8 cellular contexts compared by ENCODE assay signal in genomic region chr6:166512567-166512966, GRCh38.
DNase-seq lines count a peak whose midpoint lies in the region; ATAC-seq and TF ChIP-seq lines count a peak whose summit lies in the region.

No MANE protein-coding gene starts in this region.

- H3K4me1 ChIP-seq in DND-41 (ENCODE audit: insufficient read depth, low read length): no peaks in the 10 kb centered on the region
- H3K4me1 ChIP-seq in GM23248 (ENCODE audit: insufficient read depth): peaks cover 8% of the 10 kb centered on the region

- peaks cover 9% of the 10 kb centered on the region for H3K4me1 Mint-ChIP-seq in activated naive CD8-positive, alpha-beta T cell treated with anti-CD3 and anti-CD28 coated beads for 36 hours

- H3K4me2 ChIP-seq in DND-41 (ENCODE audit: insufficient read depth, low read length): no peak overlapping the region
- no peak overlapping the region for H3K4me2 ChIP-seq in GM23248 (ENCODE audit: unreplicated experiment)

- H3K27me3 ChIP-seq in DND-41 (ENCODE audit: insufficient read depth, low read length, poor library complexity) (no peaks in the 10 kb centered on the region), brain microvascular endothelial cell (replicated peaks) (no peaks in the 10 kb centered on the region), GM23248 (replicated peaks; ENCODE audit: insufficient read depth) (no peaks in the 10 kb centered on the region)

- H3K9me3 ChIP-seq in DND-41 (ENCODE audit: insufficient read depth, low read length, severe bottlenecking): no peaks in the 10 kb centered on the region
- no peaks in the 10 kb centered on the region for H3K9me3 ChIP-seq in GM23248 (ENCODE audit: low read depth)

- H3K27ac ChIP-seq in DND-41 (ENCODE audit: low read length) (no peak overlapping the region), brain microvascular endothelial cell (no peak overlapping the region), GM23248 (no peak overlapping the region)

- in situ Hi-C loops in brain microvascular endothelial cell (cut with HindIII; ENCODE audit: low pct_ligation_motif_present, low sequenced_read_pairs) (no loop called here), GM23248 (cut with MboI) (no loop called here)

- DNase-seq in DND-41 (no peak), GM20000 (ENCODE audit: low spot score) (peak; percentile 52), SIG-M5 treated with dmso at 0.1 percent for 504 hours (lab: John Stamatoyannopoulos, UW; ENCODE audit: unreplicated experiment) (no peak), brain microvascular endothelial cell (no peak), 8988T (no peak), GM23248 (no peak)
- peak; percentile 14 for DNase-seq in activated naive CD8-positive, alpha-beta T cell treated with anti-CD3 and anti-CD28 coated beads for 36 hours

- H3K4me3 Mint-ChIP-seq in activated naive CD8-positive, alpha-beta T cell treated with anti-CD3 and anti-CD28 coated beads for 36 hours: no peak overlapping the region

- no peaks in the 10 kb centered on the region for H3K27me3 Mint-ChIP-seq in activated naive CD8-positive, alpha-beta T cell treated with anti-CD3 and anti-CD28 coated beads for 36 hours

- H3K9ac ChIP-seq in DND-41 (ENCODE audit: low read depth, low read length): no peak overlapping the region
- H3K9ac ChIP-seq in GM23248: no peak overlapping the region

- H4K20me1 ChIP-seq in DND-41 (ENCODE audit: insufficient read depth, low read length): no peaks in the 10 kb centered on the region
- H4K20me1 ChIP-seq in GM23248 (ENCODE audit: insufficient read depth): no peaks in the 10 kb centered on the region

- H3K36me3 Mint-ChIP-seq in activated naive CD8-positive, alpha-beta T cell treated with anti-CD3 and anti-CD28 coated beads for 36 hours: no peaks in the 10 kb centered on the region

- no peaks in the 10 kb centered on the region for H3K9me3 Mint-ChIP-seq in activated naive CD8-positive, alpha-beta T cell treated with anti-CD3 and anti-CD28 coated beads for 36 hours

- H2AFZ ChIP-seq in DND-41 (ENCODE audit: low read depth, low read length): no peak overlapping the region
- H2AFZ ChIP-seq in GM23248: no peak overlapping the region

- H3K9me2 ChIP-seq in GM23248 (ENCODE audit: insufficient read depth): no peaks in the 10 kb centered on the region

- WGBS in GM23248 (ENCODE audit: low coverage in 1 of 2, low lambda C conversion rate in 2 of 2, missing lambda C conversion rate in 2 of 2), 2 experiments: 93 to 97% methylated on average over 8 of the region's 8 CpGs

- H3F3A ChIP-seq in GM23248 (ENCODE audit: insufficient read depth): no peaks in the 10 kb centered on the region

- TF ChIP-seq CTCF in DND-41 (IDR thresholded peaks at IDR 0.05; ENCODE audit: borderline replicate concordance, extremely low read depth, low read length, poor library complexity, severe bottlenecking) (no peak), GM20000 (IDR thresholded peaks at IDR 0.05; ENCODE audit: extremely low read depth, missing control alignments) (peak; percentile 14), brain microvascular endothelial cell (IDR thresholded peaks at IDR 0.05; ENCODE audit: low read depth, low read length, missing control alignments) (no peak)

- H3K27ac Mint-ChIP-seq in activated naive CD8-positive, alpha-beta T cell treated with anti-CD3 and anti-CD28 coated beads for 36 hours: no peak overlapping the region

- H3K4me3 ChIP-seq in DND-41 (ENCODE audit: low read depth in 1 of 2, low read length in 2 of 2) (no peak overlapping the region), brain microvascular endothelial cell (ENCODE audit: low read depth, low read length) (no peak overlapping the region), GM23248 (no peak overlapping the region)

- 0 out of 3 replicates have a peak, but pooled peaks have one; percentile 41 for ATAC-seq in DND-41 (ENCODE audit: insufficient read depth, low read depth)
- peak; percentile 86 for ATAC-seq in HG03521 (IDR thresholded peaks at IDR 0.05; ENCODE audit: unreplicated experiment)

- H3K79me2 ChIP-seq in DND-41 (ENCODE audit: insufficient read depth, low read length) (no peaks in the 10 kb centered on the region), GM23248 (ENCODE audit: insufficient read depth) (no peaks in the 10 kb centered on the region)

- H3K36me3 ChIP-seq in DND-41 (ENCODE audit: insufficient read depth, low read length): no peaks in the 10 kb centered on the region
- no peaks in the 10 kb centered on the region for H3K36me3 ChIP-seq in brain microvascular endothelial cell (replicated peaks)
- H3K36me3 ChIP-seq in GM23248 (ENCODE audit: low read depth): peaks cover 9% of the 10 kb centered on the region; the same call in 1 of the 2 replicates

Comparison
In these comparisons a context has a peak if more than half of its experiments do, and no peak if none do; other contexts are left out.
1. DNase-seq: peak in GM20000 (single experiment) and activated naive CD8-positive, alpha-beta T cell treated with anti-CD3 and anti-CD28 coated beads for 36 hours (single experiment); none in DND-41 (single experiment), SIG-M5 treated with dmso at 0.1 percent for 504 hours (single experiment), brain microvascular endothelial cell (single experiment), 8988T (single experiment) and GM23248 (single experiment).